In the genomic region with DNA sequence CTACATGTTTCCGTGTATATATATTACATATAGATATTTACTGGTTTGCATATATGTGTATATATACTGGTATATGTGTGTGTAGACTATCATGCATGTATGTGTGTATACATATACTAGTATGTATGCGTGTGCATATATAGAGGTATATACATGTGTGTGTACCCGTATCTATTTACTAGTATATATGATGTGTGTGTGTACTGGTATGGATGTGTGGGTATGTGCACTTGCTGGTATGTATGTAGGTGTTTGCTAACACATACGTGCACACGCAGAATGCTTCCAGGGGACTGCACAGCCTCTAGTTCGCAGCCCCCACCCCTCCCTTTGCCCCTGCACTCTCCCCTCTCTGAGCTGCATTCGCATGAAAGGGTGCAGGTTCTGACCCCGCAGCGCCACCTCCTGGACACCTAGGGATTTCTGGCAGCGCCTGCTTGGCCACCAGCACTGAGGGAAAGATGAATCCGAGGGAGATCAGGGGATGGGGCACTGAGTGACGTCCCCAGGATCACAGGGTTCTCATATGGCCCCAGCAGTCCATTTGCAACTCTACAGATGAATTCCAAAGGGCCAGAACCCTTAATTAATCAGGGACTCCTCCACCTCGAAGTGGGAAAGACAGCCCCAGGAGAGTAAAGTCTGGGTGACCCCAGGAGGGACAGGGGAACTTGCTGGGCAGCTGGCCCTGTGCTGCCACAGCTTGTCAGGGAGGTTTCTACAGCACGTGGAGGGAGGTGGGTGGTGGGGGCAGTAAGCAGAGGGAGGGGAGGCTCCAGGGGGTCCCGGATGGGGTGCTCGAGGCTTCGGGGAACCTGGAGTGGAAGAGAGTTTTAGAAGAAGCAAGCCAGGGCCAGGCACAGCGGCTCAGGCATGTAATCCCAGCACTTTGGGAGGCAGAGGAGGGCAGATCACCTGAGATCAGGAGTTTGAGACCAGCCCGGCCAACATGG, we compare ENCODE assay signal across 1 cellular context.
TF ChIP-seq lines count a peak whose summit lies in the region.

No MANE protein-coding gene starts in this region.

TF ChIP-seq in HCT116, 20 proteins besides CTCF, POLR2A, EP300 and RAD21 (continued from another document):
- no peak for TF ChIP-seq YY1 (IDR thresholded peaks at IDR 0.05; ENCODE audit: extremely low read depth, insufficient replicate concordance, low read depth, low read length)
- no peak for TF ChIP-seq EGR1 (IDR thresholded peaks at IDR 0.05; ENCODE audit: low read depth)
- TF ChIP-seq SIN3A (IDR thresholded peaks at IDR 0.05; ENCODE audit: low read depth), result no peak
- no peak for TF ChIP-seq ZBTB33 (IDR thresholded peaks at IDR 0.05; ENCODE audit: extremely low read depth, insufficient replicate concordance, low read length)
- no peak for TF ChIP-seq EZH2 (IDR thresholded peaks at IDR 0.05)
- no peak for TF ChIP-seq TCF7L2 (IDR thresholded peaks at IDR 0.05; ENCODE audit: borderline replicate concordance, extremely low read depth, insufficient read depth, insufficient read length)
- TF ChIP-seq FOSL1 (IDR thresholded peaks at IDR 0.05; ENCODE audit: low read depth), result no peak
- TF ChIP-seq SP1 (IDR thresholded peaks at IDR 0.05; ENCODE audit: low read depth), result no peak
- no peak for TF ChIP-seq ZFX (IDR thresholded peaks at IDR 0.05)
- no peak for TF ChIP-seq ZNF274 (IDR thresholded peaks at IDR 0.05; ENCODE audit: low read depth, low read length)
- TF ChIP-seq CBX3 (IDR thresholded peaks at IDR 0.05; ENCODE audit: low read depth), result no peak
- no peak for TF ChIP-seq ELF1 (IDR thresholded peaks at IDR 0.05; ENCODE audit: borderline replicate concordance, low read depth)
- no peak for TF ChIP-seq ATF3 (IDR thresholded peaks at IDR 0.05)
- TF ChIP-seq EZH2phosphoT487 (IDR thresholded peaks at IDR 0.05; ENCODE audit: borderline replicate concordance), result no peak
- no peak for TF ChIP-seq POLR2AphosphoS5 (IDR thresholded peaks at IDR 0.05; ENCODE audit: low read depth, low read length)
